Comparison of ENCODE assay signal across 9 cellular contexts in the genomic region with DNA sequence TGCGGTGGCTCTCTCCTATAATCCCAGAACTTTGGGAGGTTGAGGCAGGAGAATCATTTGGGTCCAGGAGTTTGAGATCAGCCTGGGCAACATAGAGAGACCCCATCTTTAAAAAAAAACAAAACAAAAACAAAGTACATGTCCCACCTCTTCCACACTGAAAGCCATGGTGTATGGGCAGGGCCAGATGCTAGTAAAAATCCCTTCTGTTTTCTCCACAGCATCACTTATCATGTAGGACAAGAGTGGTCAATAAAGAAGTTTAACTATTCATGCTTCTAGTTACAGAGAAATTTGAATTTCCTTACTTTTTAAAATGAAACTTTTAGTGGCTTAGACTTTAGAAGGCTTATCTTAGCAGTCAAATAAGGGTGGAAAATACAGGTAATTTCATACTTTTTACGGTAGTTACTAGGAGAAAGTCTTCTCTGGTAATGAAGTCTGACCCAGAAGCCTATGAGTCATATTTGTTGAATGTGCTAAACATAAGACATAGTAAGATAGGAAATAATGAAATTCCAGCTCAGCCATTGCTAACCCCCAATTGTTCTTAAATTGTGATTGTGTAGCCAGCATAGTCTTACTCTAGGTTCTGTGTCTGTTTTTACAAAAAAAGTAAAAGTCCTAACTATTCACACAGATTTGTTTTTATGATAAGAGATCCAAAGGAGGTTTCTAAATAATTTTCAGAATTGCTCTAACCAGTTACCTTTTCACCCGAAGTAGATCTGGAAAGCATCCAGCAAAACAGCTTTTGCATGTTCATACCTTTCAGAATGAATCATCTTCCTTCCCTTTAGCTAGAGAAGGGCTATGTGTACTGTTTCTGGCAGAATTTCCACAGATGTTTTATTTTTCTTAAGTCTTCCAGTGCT. TPM values are rescaled to one million over a fixed set of nuclear protein-coding genes. Genes with fewer than 3 reads are reported as not detected.
DNase-seq lines count a peak whose midpoint lies in the region; ATAC-seq, FAIRE-seq and TF ChIP-seq lines count a peak whose summit lies in the region.
"Had no signal": no experiment of that assay in that cellular context is flagged by ENCODE, and none has a peak within 500 bp of the region (broad histone marks: within the 10 kb centered on the region; RNA-seq: fewer than 3 reads in every experiment).

No MANE protein-coding gene starts in this region.

- H3K36me3 Mint-ChIP-seq in MCF 10A (ENCODE audit: insufficient read depth, unreplicated experiment) = peaks cover 23% of the 10 kb centered on the region

- no peaks in the 10 kb centered on the region for H3K27me3 ChIP-seq in ACC112 (ENCODE audit: insufficient read depth, low read length)

- peak overlapping the region; percentile 36 for H3K4me3 ChIP-seq in ACC112 (ENCODE audit: low read depth, low read length)

- H3K27ac ChIP-seq in ACC112 (ENCODE audit: low read depth, low read length) = peak overlapping the region; percentile 75

- DNase-seq in HS-27A (ENCODE audit: low read depth) = peak; percentile 78
- DNase-seq in MCF 10A (ENCODE audit: unreplicated experiment) = peak; percentile 91
- DNase-seq in non-pigmented ciliary epithelial cell (ENCODE audit: low read depth) = peak; percentile 89
- no peak for DNase-seq in NAMALWA (ENCODE audit: low spot score)
- DNase-seq in H54 (ENCODE audit: insufficient read length, low spot score) = no peak

- peaks cover 3% of the 10 kb centered on the region; the same call in 1 of the 2 replicates for H3K36me3 ChIP-seq in ACC112 (ENCODE audit: insufficient read depth, low read length)

- H3K4me1 ChIP-seq in ACC112 (ENCODE audit: control insufficient read depth, insufficient read depth, low read length, unreplicated experiment) = peaks cover 23% of the 10 kb centered on the region

- peak overlapping the region; percentile 80 for H3K27ac Mint-ChIP-seq in MCF 10A (ENCODE audit: low read depth, unreplicated experiment)

- BruUV-seq in MCF 10A (replicated peaks; lab: Mats Ljungman, UMichigan) = TSS peak; percentile 87

- no peak for FAIRE-seq in H54 (lab: Jason Lieb, UNC)
- FAIRE-seq: colon had no signal

- H3K27me3 Mint-ChIP-seq in MCF 10A (ENCODE audit: insufficient read depth, unreplicated experiment) = no peaks in the 10 kb centered on the region

- no peak overlapping the region for H2AFZ ChIP-seq in ACC112 (ENCODE audit: low read length, unreplicated experiment)

- H3K4me3 Mint-ChIP-seq in MCF 10A (ENCODE audit: unreplicated experiment) = peak overlapping the region; percentile 67

- no peaks in the 10 kb centered on the region for H3K9me3 Mint-ChIP-seq in MCF 10A (ENCODE audit: unreplicated experiment)

- no peaks in the 10 kb centered on the region for H3K79me2 ChIP-seq in ACC112 (ENCODE audit: control insufficient read depth, insufficient read depth, low read length, unreplicated experiment)

- POLR2A ChIA-PET in MCF 10A (lab: Yijun Ruan, JAX) = interaction anchor here (0.6 to 3.3 kb wide), 11 partner anchors 11 to 281 kb away, joined by 3 to 26 read pairs (median 3); partner anchors contain the start of genes PPIB, TRIP4 and ZNF609

- H3K4me1 Mint-ChIP-seq in MCF 10A (ENCODE audit: insufficient read depth, unreplicated experiment) = peaks cover 26% of the 10 kb centered on the region

- intact Hi-C loops in MCF 10A (cut with micrococcal nuclease) = no loop called here

- ATAC-seq in GM18861 (IDR thresholded peaks at IDR 0.05; ENCODE audit: unreplicated experiment) = peak; percentile 62
- ATAC-seq in GM18909 (IDR thresholded peaks at IDR 0.05; ENCODE audit: poor library complexity, unreplicated experiment) = no peak

- CTCF ChIA-PET in MCF 10A (lab: Yijun Ruan, JAX) = interaction anchor here (0.6 to 1.5 kb wide), 2 partner anchors 200 to 208 kb away, joined by 3 to 6 read pairs; no protein-coding TSS in a partner anchor

- TF ChIP-seq CTCF in MCF 10A (IDR thresholded peaks at IDR 0.05; ENCODE audit: unreplicated experiment) = no peak

- TF ChIP-seq POLR2A in H54 (IDR thresholded peaks at IDR 0.05; ENCODE audit: low read depth, low read length) = no peak

RNA-seq across cellular contexts. Expression of gene ZNF609, which starts 16.4 kb away (rescaled TPM):
- 45.0 and 49.0 TPM in 2 replicates for total RNA-seq in MCF 10A (2022)

RNA-seq across cellular contexts. Expression of gene TRIP4, which starts 56.3 kb away (rescaled TPM):
- 19.8 and 26.0 TPM in 2 replicates for total RNA-seq in MCF 10A (2022)

Comparison
In these comparisons a context has a peak if more than half of its experiments do, and no peak if none do; other contexts are left out.
1. DNase-seq: peak in HS-27A (single experiment), MCF 10A (single experiment) and non-pigmented ciliary epithelial cell (single experiment); none in NAMALWA (single experiment) and H54 (single experiment).